25 cellular contexts compared by ENCODE assay signal in genomic region chr4:110096406-110096805, GRCh38.
DNase-seq lines count a peak whose midpoint lies in the region; ATAC-seq, FAIRE-seq and TF ChIP-seq lines count a peak whose summit lies in the region.
"Had no signal": no experiment of that assay in that cellular context is flagged by ENCODE, and none has a peak within 500 bp of the region (broad histone marks: within the 10 kb centered on the region; RNA-seq: fewer than 3 reads in every experiment).

No MANE protein-coding gene starts in this region.

- peak; percentile 4 for FAIRE-seq in RCC 7860 (lab: Jason Lieb, UNC)
- FAIRE-seq: A204.1, G401.6 had no signal

- no peak for TF ChIP-seq POLR2A in thyroid gland (IDR thresholded peaks at IDR 0.05)

- WGBS in thyroid gland, 2 donors: 72 to 90% methylated on average over 1 of the region's 1 CpG

- in situ Hi-C loops in Caki2 (cut with HindIII; ENCODE audit: low pct_unique_long_range_greater_than_20kb, low sequenced_read_pairs): no loop called here

- H3K27ac ChIP-seq in thyroid gland: no peak overlapping the region
- no peak overlapping the region for H3K27ac ChIP-seq in upper lobe of right lung
- H3K27ac ChIP-seq: BLaER1 treated with 17β-estradiol and CSF1 and Interleukin-3, amounts not matched to agents 10 nM and 100 nM; SJCRH30 had no signal

- H3K4me1 ChIP-seq in thyroid gland (no peaks in the 10 kb centered on the region), upper lobe of right lung (no peaks in the 10 kb centered on the region)

- no peak for TF ChIP-seq CTCF in thyroid gland (IDR thresholded peaks at IDR 0.05)
- no peak for TF ChIP-seq CTCF in upper lobe of right lung (IDR thresholded peaks at IDR 0.05)

- intact Hi-C loops in thyroid gland (cut with DNase I) (no loop called here), upper lobe of right lung (cut with DNase I) (no loop called here)

- ATAC-seq in upper lobe of right lung: no peak
- no peak for ATAC-seq in GM19351 (IDR thresholded peaks at IDR 0.05; ENCODE audit: unreplicated experiment)
- ATAC-seq: HCT116, Right ventricle myocardium inferior, SK-N-SH treated with all-trans-retinoic acid at 6 μM for 48 hours had no signal

- no peaks in the 10 kb centered on the region for H3K36me3 ChIP-seq in thyroid gland
- no peaks in the 10 kb centered on the region for H3K36me3 ChIP-seq in upper lobe of right lung

- H3K4me3 ChIP-seq in thyroid gland (replicated peaks in 1 of 3): no peak overlapping the region
- no peak overlapping the region for H3K4me3 ChIP-seq in upper lobe of right lung
- H3K4me3 ChIP-seq: BLaER1 treated with 17β-estradiol and CSF1 and Interleukin-3, amounts not matched to agents 10 nM and 100 nM; SJCRH30 had no signal

- no peaks in the 10 kb centered on the region for H3K27me3 ChIP-seq in thyroid gland
- no peaks in the 10 kb centered on the region for H3K27me3 ChIP-seq in upper lobe of right lung
- H3K27me3 ChIP-seq: BLaER1 treated with 17β-estradiol and CSF1 and Interleukin-3, amounts not matched to agents 10 nM and 100 nM; SJCRH30 had no signal

- no peaks in the 10 kb centered on the region for H3K9me3 ChIP-seq in thyroid gland
- no peaks in the 10 kb centered on the region for H3K9me3 ChIP-seq in upper lobe of right lung
- H3K9me3 ChIP-seq: BLaER1 treated with 17β-estradiol and CSF1 and Interleukin-3, amounts not matched to agents 10 nM and 100 nM; SJCRH30 had no signal

- DNase-seq in Caki2 (ENCODE audit: low read depth) (peak; percentile 73), RCC 7860 (ENCODE audit: low spot score) (peak; percentile 10), left kidney (ENCODE audit: low read depth, low spot score) (peak; percentile 74), renal cortical epithelial cell (ENCODE audit: low read depth) (peak; percentile 71), thyroid gland (no peak), upper lobe of right lung (no peak)
- DNase-seq: CD4-positive, alpha-beta T cell; DMS53; IMR-90; KG1; MM.1S; NCI-H1048; NCI-H1417 treated with DMSO at 0.1 percent for 48 hours; NCI-H1694 treated with DMSO at 0.1 percent for 48 hours; NCI-H2081; NCI-H524; NCI-H774; SJCRH30 had no signal

Comparison
In these comparisons a context has a peak if more than half of its experiments do, and no peak if none do; other contexts are left out.
1. DNase-seq: peak in Caki2 (single experiment), RCC 7860 (single experiment), left kidney (single experiment) and renal cortical epithelial cell (single experiment); none in thyroid gland (0 of 2) and upper lobe of right lung (single experiment).